ENCODE assay signal across 2 cellular contexts in the genomic region with DNA sequence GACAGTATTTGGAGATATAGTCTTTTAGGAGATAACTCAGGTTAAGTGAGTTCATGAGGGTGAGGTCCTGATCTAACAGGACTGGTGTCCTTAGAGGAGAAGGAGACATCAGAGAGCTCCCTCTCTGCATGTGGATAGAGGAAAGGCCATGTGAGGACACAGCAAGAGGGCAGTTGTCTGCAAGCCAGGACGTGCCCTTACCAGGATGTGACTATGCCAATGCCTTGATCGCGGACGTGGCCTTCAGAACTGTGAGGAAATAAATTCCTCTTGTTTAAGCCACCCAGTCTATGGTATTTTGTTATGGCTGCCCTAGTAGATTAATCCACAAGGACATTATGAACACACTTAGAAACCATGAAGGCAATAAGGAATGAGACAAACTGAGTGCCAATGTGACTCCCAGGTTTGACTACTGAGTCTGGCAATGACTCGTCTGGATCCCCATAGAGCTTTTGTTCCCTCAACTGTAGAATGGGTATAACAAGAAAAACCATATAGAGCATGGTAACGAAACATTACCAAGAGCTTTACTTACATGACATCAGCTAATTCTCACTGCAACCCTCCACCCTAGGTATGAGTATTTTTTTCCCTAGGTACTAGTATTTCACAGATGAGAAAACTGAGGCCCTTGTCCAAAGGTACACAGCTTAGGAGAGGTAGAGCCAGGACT.
TF ChIP-seq lines count a peak whose summit lies in the region.

No MANE protein-coding gene starts in this region.

TF ChIP-seq in HEK293, 187 proteins besides CTCF, POLR2A, EP300 and RAD21 (continued from another document):
- TF ChIP-seq, protein P1, sequence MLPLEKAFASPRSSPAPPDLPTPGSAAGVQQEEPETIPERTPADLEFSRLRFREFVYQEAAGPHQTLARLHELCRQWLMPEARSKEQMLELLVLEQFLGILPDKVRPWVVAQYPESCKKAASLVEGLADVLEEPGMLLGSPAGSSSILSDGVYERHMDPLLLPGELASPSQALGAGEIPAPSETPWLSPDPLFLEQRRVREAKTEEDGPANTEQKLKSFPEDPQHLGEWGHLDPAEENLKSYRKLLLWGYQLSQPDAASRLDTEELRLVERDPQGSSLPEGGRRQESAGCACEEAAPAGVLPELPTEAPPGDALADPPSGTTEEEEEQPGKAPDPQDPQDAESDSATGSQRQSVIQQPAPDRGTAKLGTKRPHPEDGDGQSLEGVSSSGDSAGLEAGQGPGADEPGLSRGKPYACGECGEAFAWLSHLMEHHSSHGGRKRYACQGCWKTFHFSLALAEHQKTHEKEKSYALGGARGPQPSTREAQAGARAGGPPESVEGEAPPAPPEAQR (tag by site-specific recombination; IDR thresholded peaks at IDR 0.05): no peak
- TF ChIP-seq, protein P2, sequence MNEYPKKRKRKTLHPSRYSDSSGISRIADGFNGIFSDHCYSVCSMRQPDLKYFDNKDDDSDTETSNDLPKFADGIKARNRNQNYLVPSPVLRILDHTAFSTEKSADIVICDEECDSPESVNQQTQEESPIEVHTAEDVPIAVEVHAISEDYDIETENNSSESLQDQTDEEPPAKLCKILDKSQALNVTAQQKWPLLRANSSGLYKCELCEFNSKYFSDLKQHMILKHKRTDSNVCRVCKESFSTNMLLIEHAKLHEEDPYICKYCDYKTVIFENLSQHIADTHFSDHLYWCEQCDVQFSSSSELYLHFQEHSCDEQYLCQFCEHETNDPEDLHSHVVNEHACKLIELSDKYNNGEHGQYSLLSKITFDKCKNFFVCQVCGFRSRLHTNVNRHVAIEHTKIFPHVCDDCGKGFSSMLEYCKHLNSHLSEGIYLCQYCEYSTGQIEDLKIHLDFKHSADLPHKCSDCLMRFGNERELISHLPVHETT (tag by site-specific recombination; IDR thresholded peaks at IDR 0.05): no peak
- TF ChIP-seq ZNF248 (tag by site-specific recombination; IDR thresholded peaks at IDR 0.05) (no peak), ZBTB17 (tag by site-specific recombination; IDR thresholded peaks at IDR 0.05) (0 out of 2 replicates have a peak, but pooled peaks have one; percentile 10), ZNF366 (tag by site-specific recombination; conservative IDR thresholded peaks at IDR 0.05) (no peak), SALL2 (tag by site-specific recombination; IDR thresholded peaks at IDR 0.05; ENCODE audit: borderline replicate concordance) (no peak), ZNF133 (tag by site-specific recombination; IDR thresholded peaks at IDR 0.05) (no peak), MEIS1 (CRISPR knock-in tag; IDR thresholded peaks at IDR 0.05; ENCODE audit: borderline replicate concordance) (no peak), ZNF2 (tag by site-specific recombination; IDR thresholded peaks at IDR 0.05) (no peak)
- TF ChIP-seq, protein P3, sequence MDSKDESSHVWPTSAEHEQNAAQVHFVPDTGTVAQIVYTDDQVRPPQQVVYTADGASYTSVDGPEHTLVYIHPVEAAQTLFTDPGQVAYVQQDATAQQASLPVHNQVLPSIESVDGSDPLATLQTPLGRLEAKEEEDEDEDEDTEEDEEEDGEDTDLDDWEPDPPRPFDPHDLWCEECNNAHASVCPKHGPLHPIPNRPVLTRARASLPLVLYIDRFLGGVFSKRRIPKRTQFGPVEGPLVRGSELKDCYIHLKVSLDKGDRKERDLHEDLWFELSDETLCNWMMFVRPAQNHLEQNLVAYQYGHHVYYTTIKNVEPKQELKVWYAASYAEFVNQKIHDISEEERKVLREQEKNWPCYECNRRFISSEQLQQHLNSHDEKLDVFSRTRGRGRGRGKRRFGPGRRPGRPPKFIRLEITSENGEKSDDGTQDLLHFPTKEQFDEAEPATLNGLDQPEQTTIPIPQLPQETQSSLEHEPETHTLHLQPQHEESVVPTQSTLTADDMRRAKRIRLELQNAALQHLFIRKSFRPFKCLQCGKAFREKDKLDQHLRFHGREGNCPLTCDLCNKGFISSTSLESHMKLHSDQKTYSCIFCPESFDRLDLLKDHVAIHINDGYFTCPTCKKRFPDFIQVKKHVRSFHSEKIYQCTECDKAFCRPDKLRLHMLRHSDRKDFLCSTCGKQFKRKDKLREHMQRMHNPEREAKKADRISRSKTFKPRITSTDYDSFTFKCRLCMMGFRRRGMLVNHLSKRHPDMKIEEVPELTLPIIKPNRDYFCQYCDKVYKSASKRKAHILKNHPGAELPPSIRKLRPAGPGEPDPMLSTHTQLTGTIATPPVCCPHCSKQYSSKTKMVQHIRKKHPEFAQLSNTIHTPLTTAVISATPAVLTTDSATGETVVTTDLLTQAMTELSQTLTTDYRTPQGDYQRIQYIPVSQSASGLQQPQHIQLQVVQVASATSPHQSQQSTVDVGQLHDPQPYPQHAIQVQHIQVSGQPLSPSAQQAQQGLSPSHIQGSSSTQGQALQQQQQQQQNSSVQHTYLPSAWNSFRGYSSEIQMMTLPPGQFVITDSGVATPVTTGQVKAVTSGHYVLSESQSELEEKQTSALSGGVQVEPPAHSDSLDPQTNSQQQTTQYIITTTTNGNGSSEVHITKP (tag by site-specific recombination; IDR thresholded peaks at IDR 0.05): peak; percentile 57; the same call in 1 of the 2 replicates

TF ChIP-seq in SK-N-SH treated with all-trans-retinoic acid at 6 μM for 48 hours, 23 proteins besides CTCF, POLR2A, EP300 and RAD21 (continued from another document):
- TF ChIP-seq GLIS3 (CRISPR knock-in tag; IDR thresholded peaks at IDR 0.05) (no peak), ISL1 (CRISPR knock-in tag; IDR thresholded peaks at IDR 0.05) (no peak), BACH2 (CRISPR knock-in tag; IDR thresholded peaks at IDR 0.05; ENCODE audit: borderline replicate concordance) (no peak), SNAI2 (CRISPR knock-in tag; IDR thresholded peaks at IDR 0.05) (no peak), ZFP30 (CRISPR knock-in tag; IDR thresholded peaks at IDR 0.05) (no peak), PPARA (CRISPR knock-in tag; IDR thresholded peaks at IDR 0.05; ENCODE audit: borderline replicate concordance) (no peak)
